Comparison of ENCODE assay signal across 14 cellular contexts in the genomic region with DNA sequence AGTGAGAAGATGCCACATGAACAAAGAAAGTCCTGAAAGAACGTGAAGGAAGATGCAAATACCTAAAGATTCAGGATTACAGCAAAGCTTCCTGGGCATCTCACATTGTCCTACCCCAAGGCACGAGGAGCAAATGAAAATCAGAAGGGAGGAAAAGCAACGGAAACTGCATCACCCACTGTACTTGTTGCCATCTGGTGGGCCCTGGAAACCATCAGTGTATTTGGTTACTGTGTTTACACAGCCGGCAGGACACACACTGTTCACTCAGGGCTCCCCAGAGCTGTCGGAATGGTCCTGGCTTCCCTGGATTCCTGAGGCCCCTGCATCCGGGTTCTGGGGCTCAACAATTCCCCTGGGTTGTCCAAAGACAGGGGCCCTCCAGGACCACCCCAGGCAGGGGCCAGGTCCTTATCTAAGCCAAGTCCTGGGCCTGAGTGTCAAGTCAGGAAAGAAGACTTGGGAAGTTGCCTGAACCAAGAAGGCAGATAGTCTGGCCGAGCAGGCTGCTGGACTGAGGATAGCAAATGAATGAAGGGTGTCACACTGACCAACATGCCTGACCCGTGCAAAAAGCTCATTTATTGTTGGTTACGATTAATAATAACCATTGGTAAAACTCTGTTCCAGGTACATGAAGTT. TPM values are rescaled to one million over a fixed set of nuclear protein-coding genes. Genes with fewer than 3 reads are reported as not detected.
A peak's percentile ranks its signal among the peaks of the same experiment; 100 is the strongest.
DNase-seq lines count a peak whose midpoint lies in the region; ATAC-seq and TF ChIP-seq lines count a peak whose summit lies in the region.
"Had no signal": no experiment of that assay in that cellular context is flagged by ENCODE, and none has a peak within 500 bp of the region (broad histone marks: within the 10 kb centered on the region; RNA-seq: fewer than 3 reads in every experiment).

No MANE protein-coding gene starts in this region.

- no peaks in the 10 kb centered on the region for H3K79me2 ChIP-seq in neural progenitor cell (ENCODE audit: low read depth)

- no peaks in the 10 kb centered on the region for H4K20me1 ChIP-seq in neural progenitor cell (ENCODE audit: low read depth)

- 0 out of 2 replicates have a peak overlapping the region, but pooled peaks have one; percentile 9 for H3K27ac Mint-ChIP-seq in WTC11
- H3K27ac Mint-ChIP-seq in neural progenitor cell: no peak overlapping the region
- H3K27ac Mint-ChIP-seq: activated naive CD4-positive, alpha-beta T cell treated with anti-CD3 and anti-CD28 coated beads, Interleukin-2, amount 50 U/mL, for 72 hours had no signal

- H3K27ac ChIP-seq in neural progenitor cell (no peak overlapping the region), left lung (no peak overlapping the region)
- H3K27ac ChIP-seq: colonic mucosa, stomach, WERI-Rb-1 had no signal

- POLR2A ChIA-PET in WTC11 (lab: Charles Lee): no interaction called here

- H3K9me3 Mint-ChIP-seq in WTC11 (no peaks in the 10 kb centered on the region), neural progenitor cell (no peaks in the 10 kb centered on the region)

- H3K36me3 ChIP-seq in neural progenitor cell (no peaks in the 10 kb centered on the region), left lung (no peaks in the 10 kb centered on the region)
- H3K36me3 ChIP-seq: colonic mucosa, stomach, WERI-Rb-1 had no signal

- no peak overlapping the region for H3K4me3 ChIP-seq in neural progenitor cell
- no peak overlapping the region for H3K4me3 ChIP-seq in left lung
- H3K4me3 ChIP-seq: colonic mucosa, stomach had no signal

- no peak overlapping the region for H3K4me3 Mint-ChIP-seq in WTC11
- no peak overlapping the region for H3K4me3 Mint-ChIP-seq in neural progenitor cell

- H3K36me3 Mint-ChIP-seq in WTC11: no peaks in the 10 kb centered on the region
- no peaks in the 10 kb centered on the region for H3K36me3 Mint-ChIP-seq in neural progenitor cell

- DNase-seq in HuH-7 (ENCODE audit: low spot score) (peak; percentile 39), NCI-H2171 (lab: John Stamatoyannopoulos, UW) (peak; percentile 65), WTC11 (ENCODE audit: low spot score) (no peak), neural progenitor cell (ENCODE audit: low spot score) (no peak), left lung (no peak), anterior cingulate cortex (lab: John Stamatoyannopoulos, UW) (no peak)
- DNase-seq: colonic mucosa, H7, mammary epithelial cell, stomach, SW 1271, WERI-Rb-1 had no signal

- H3K4me1 Mint-ChIP-seq in WTC11 (peaks cover 54% of the 10 kb centered on the region), neural progenitor cell (peaks cover 41% of the 10 kb centered on the region)

- peaks cover 33% of the 10 kb centered on the region for H3K4me1 ChIP-seq in neural progenitor cell
- no peaks in the 10 kb centered on the region for H3K4me1 ChIP-seq in left lung
- H3K4me1 ChIP-seq: colonic mucosa had no signal

- peak overlapping the region; percentile 47 for H2AFZ ChIP-seq in neural progenitor cell (replicated peaks)

- intact Hi-C loops in left lung (cut with DNase I): no loop called here

- H3K27me3 Mint-ChIP-seq in WTC11 (ENCODE audit: low read depth): no peaks in the 10 kb centered on the region; the same call in 1 of the 2 replicates
- peaks cover 7% of the 10 kb centered on the region for H3K27me3 Mint-ChIP-seq in neural progenitor cell (ENCODE audit: insufficient read depth, low read depth)

- H3F3A ChIP-seq in neural progenitor cell (ENCODE audit: low read depth): peaks cover 7% of the 10 kb centered on the region

- ATAC-seq in WTC11: peak; percentile 63
- no peak for ATAC-seq in left lung
- ATAC-seq in GM18520 (IDR thresholded peaks at IDR 0.05; ENCODE audit: unreplicated experiment): no peak
- ATAC-seq: activated naive CD4-positive, alpha-beta T cell treated with anti-CD3 and anti-CD28 coated beads, Interleukin-2, amount 50 U/mL, for 72 hours had no signal

- TF ChIP-seq CTCF in WTC11 (IDR thresholded peaks at IDR 0.05) (no peak), neural progenitor cell (IDR thresholded peaks at IDR 0.05) (no peak), left lung (IDR thresholded peaks at IDR 0.05) (no peak)

- H3K27me3 ChIP-seq in neural progenitor cell: no peaks in the 10 kb centered on the region
- H3K27me3 ChIP-seq in left lung: peaks cover 0 to 5% of the 10 kb centered on the region in 2 donors
- H3K27me3 ChIP-seq: colonic mucosa had no signal

- no peak overlapping the region for H3K9ac ChIP-seq in neural progenitor cell

- H3K4me2 ChIP-seq in neural progenitor cell: no peak overlapping the region

- H3K9me3 ChIP-seq in neural progenitor cell (ENCODE audit: low read depth) (no peaks in the 10 kb centered on the region), left lung (no peaks in the 10 kb centered on the region)
- H3K9me3 ChIP-seq: colonic mucosa, stomach had no signal

- CTCF ChIA-PET in WTC11 (lab: Charles Lee): no interaction called here

TF ChIP-seq in WTC11, 78 proteins besides CTCF, POLR2A, EP300 and RAD21:
- no peak for TF ChIP-seq STAT6 (CRISPR knock-in tag; conservative IDR thresholded peaks at IDR 0.05; ENCODE audit: low read depth)
- TF ChIP-seq TP53 (CRISPR knock-in tag; IDR thresholded peaks at IDR 0.05): no peak
- TF ChIP-seq, protein P1, sequence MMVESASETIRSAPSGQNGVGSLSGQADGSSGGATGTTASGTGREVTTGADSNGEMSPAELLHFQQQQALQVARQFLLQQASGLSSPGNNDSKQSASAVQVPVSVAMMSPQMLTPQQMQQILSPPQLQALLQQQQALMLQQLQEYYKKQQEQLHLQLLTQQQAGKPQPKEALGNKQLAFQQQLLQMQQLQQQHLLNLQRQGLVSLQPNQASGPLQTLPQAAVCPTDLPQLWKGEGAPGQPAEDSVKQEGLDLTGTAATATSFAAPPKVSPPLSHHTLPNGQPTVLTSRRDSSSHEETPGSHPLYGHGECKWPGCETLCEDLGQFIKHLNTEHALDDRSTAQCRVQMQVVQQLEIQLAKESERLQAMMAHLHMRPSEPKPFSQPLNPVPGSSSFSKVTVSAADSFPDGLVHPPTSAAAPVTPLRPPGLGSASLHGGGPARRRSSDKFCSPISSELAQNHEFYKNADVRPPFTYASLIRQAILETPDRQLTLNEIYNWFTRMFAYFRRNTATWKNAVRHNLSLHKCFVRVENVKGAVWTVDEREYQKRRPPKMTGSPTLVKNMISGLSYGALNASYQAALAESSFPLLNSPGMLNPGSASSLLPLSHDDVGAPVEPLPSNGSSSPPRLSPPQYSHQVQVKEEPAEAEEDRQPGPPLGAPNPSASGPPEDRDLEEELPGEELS (CRISPR knock-in tag; IDR thresholded peaks at IDR 0.05): no peak
- no peak for TF ChIP-seq PREB (CRISPR knock-in tag; IDR thresholded peaks at IDR 0.05; ENCODE audit: borderline replicate concordance)
- TF ChIP-seq E2F5 (CRISPR knock-in tag; IDR thresholded peaks at IDR 0.05): no peak
- no peak for TF ChIP-seq SMAD4 (CRISPR knock-in tag; IDR thresholded peaks at IDR 0.05)
- TF ChIP-seq ZSCAN18 (CRISPR knock-in tag; IDR thresholded peaks at IDR 0.05): no peak

RNA-seq across cellular contexts. Expression of gene SOX9, which starts 52.8 kb away (rescaled TPM):
- total RNA-seq in WTC11 (2021) (8.1 to 9.0 TPM (median 8.9 TPM) in 3 replicates), neural progenitor cell (ENCODE audit: low replicate concordance) (10.6 and 12.7 TPM in 2 replicates), left lung (1 to 10 TPM; 6.6 to 9.6 TPM)
- total RNA-seq: activated naive CD4-positive, alpha-beta T cell treated with anti-CD3 and anti-CD28 coated beads, Interleukin-2, amount 50 U/mL, for 72 hours had no signal

Comparison
In these comparisons a context has a peak if more than half of its experiments do, and no peak if none do; other contexts are left out.
1. DNase-seq: peak in HuH-7 (single experiment) and NCI-H2171 (single experiment); none in WTC11 (single experiment), neural progenitor cell (single experiment), left lung (0 of 2) and anterior cingulate cortex (0 of 58).